8 cellular contexts compared by ENCODE assay signal in genomic region chr22:31344369-31345330, GRCh38. TPM values are rescaled to one million over a fixed set of nuclear protein-coding genes. Genes with fewer than 3 reads are reported as not detected.
DNase-seq lines count a peak whose midpoint lies in the region; ATAC-seq, FAIRE-seq and TF ChIP-seq lines count a peak whose summit lies in the region.

No MANE protein-coding gene starts in this region.

- H3K4me3 Mint-ChIP-seq in neural crest cell, result peak overlapping the region; percentile 98

- intact Hi-C loops in esophagus muscularis mucosa (cut with DNase I), result loop anchor here (5.0 to 10.0 kb wide), 2 partner anchors 52 to 280 kb away; partner anchors contain the start of gene PIK3IP1

- TF ChIP-seq CTCF in A549 (IDR thresholded peaks at IDR 0.05), result no peak
- TF ChIP-seq CTCF in HL-60 (IDR thresholded peaks at IDR 0.05; ENCODE audit: insufficient read depth, low read length), result no peak
- TF ChIP-seq CTCF in esophagus muscularis mucosa (IDR thresholded peaks at IDR 0.05), result no peak
- no peak for TF ChIP-seq CTCF in neural crest cell (conservative IDR thresholded peaks at IDR 0.05)

- POLR2A ChIA-PET in A549 (lab: Yijun Ruan, JAX), result no interaction called here

- H3K27ac Mint-ChIP-seq in neural crest cell (ENCODE audit: unreplicated experiment), result peak overlapping the region; percentile 99

- DNase-seq in A549 (ENCODE audit: low read depth in 1 of 2, low spot score in 1 of 2) (no peak), HL-60 (ENCODE audit: low read depth in 1 of 2, low spot score in 1 of 2) (peak; percentile 50 to 54), esophagus muscularis mucosa (ENCODE audit: extremely low spot score) (no peak), neural crest cell (ENCODE audit: low read depth, low spot score) (no peak), mesenteric fat pad (ENCODE audit: low spot score) (no peak), NCI-H2227 treated with DMSO at 0.1 percent for 48 hours (lab: John Stamatoyannopoulos, UW) (no peak)
- peak; percentile 79 for DNase-seq in activated CD8-positive, alpha-beta memory T cell treated with anti-CD3 and anti-CD28 coated beads for 24 hours

- H3K9me3 Mint-ChIP-seq in neural crest cell, result no peaks in the 10 kb centered on the region

- TF ChIP-seq EP300 in A549 (IDR thresholded peaks at IDR 0.05) (no peak), esophagus muscularis mucosa (IDR thresholded peaks at IDR 0.05) (no peak)

- CTCF ChIA-PET in A549 (lab: Yijun Ruan, JAX), result interaction anchor here (0.6 to 2.0 kb wide), 7 partner anchors 10 to 52 kb away, joined by 3 to 6 read pairs (median 4); partner anchors contain the start of gene PIK3IP1

- 86% methylated on average over 32 of the region's 46 CpGs for WGBS in A549 (ENCODE audit: missing lambda C conversion rate)
- 64% methylated on average over 10 of the region's 46 CpGs for WGBS in esophagus muscularis mucosa

- H3K4me3 ChIP-seq in A549, result peak overlapping the region; percentile 73
- H3K4me3 ChIP-seq in HL-60 (replicated peaks; ENCODE audit: insufficient read depth, low read length), result peak overlapping the region; percentile 76
- H3K4me3 ChIP-seq in esophagus muscularis mucosa, result peak overlapping the region; percentile 57 to 79 (median 70)

- H3K4me1 ChIP-seq in A549 (peaks cover 29% of the 10 kb centered on the region), esophagus muscularis mucosa (peaks cover 42 to 79% (median 58%) of the 10 kb centered on the region in 4 donors)

- H3K27me3 ChIP-seq in HL-60 (ENCODE audit: insufficient read depth, poor library complexity, severe bottlenecking), result no peaks in the 10 kb centered on the region
- no peaks in the 10 kb centered on the region for H3K27me3 ChIP-seq in esophagus muscularis mucosa

- H3K4me2 ChIP-seq in A549, result peak overlapping the region; percentile 89

- H3K27me3 Mint-ChIP-seq in neural crest cell (ENCODE audit: low read depth), result peaks cover 5% of the 10 kb centered on the region

- no peak for TF ChIP-seq RAD21 in A549 (conservative IDR thresholded peaks at IDR 0.05 in 1 of 2, IDR thresholded peaks at IDR 0.05 in 1 of 2)

- FAIRE-seq in A549 (lab: Jason Lieb, UNC), result no peak

- ATAC-seq in A549 (no peak), GM18511 (IDR thresholded peaks at IDR 0.05; ENCODE audit: unreplicated experiment) (no peak)

- H3K27ac ChIP-seq in A549, result peak overlapping the region in 1 of 2 experiments; percentile 100; a peak in 3 of 6 replicates
- H3K27ac ChIP-seq in HL-60 (replicated peaks), result peak overlapping the region; percentile 75
- H3K27ac ChIP-seq in esophagus muscularis mucosa (replicated peaks in 1 of 4), result peak overlapping the region; percentile 82 to 88 (median 86)

- TF ChIP-seq POLR2A in A549 (IDR thresholded peaks at IDR 0.05; ENCODE audit: low read length) (no peak), esophagus muscularis mucosa (IDR thresholded peaks at IDR 0.05; ENCODE audit: low read depth) (no peak)

- H3K4me1 Mint-ChIP-seq in neural crest cell, result peaks cover 64% of the 10 kb centered on the region

- H3K36me3 ChIP-seq in esophagus muscularis mucosa, result peaks cover 3 to 39% (median 35%) of the 10 kb centered on the region in 4 donors

- H3K36me3 Mint-ChIP-seq in neural crest cell (ENCODE audit: low read depth), result peaks cover 13% of the 10 kb centered on the region

- H3K9me3 ChIP-seq in A549, result no peaks in the 10 kb centered on the region
- H3K9me3 ChIP-seq in esophagus muscularis mucosa, result no peaks in the 10 kb centered on the region

TF ChIP-seq in A549, 52 proteins besides CTCF, POLR2A, EP300 and RAD21:
- TF ChIP-seq REST (IDR thresholded peaks at IDR 0.05), result no peak
- TF ChIP-seq SREBF2 (IDR thresholded peaks at IDR 0.05), result no peak
- no peak for TF ChIP-seq CBX2 (IDR thresholded peaks at IDR 0.05; ENCODE audit: borderline replicate concordance, low read depth)
- TF ChIP-seq HEYL (CRISPR knock-in tag; IDR thresholded peaks at IDR 0.05), result no peak
- TF ChIP-seq SMC3 (IDR thresholded peaks at IDR 0.05), result no peak
- no peak for TF ChIP-seq NR3C1 (IDR thresholded peaks at IDR 0.05)
- no peak for TF ChIP-seq PHF8 (IDR thresholded peaks at IDR 0.05; ENCODE audit: borderline replicate concordance, low read depth)
- TF ChIP-seq MAX (IDR thresholded peaks at IDR 0.05), result no peak
- no peak for TF ChIP-seq RNF2 (IDR thresholded peaks at IDR 0.05; ENCODE audit: borderline replicate concordance, low read depth)
- no peak for TF ChIP-seq EHF (CRISPR knock-in tag; IDR thresholded peaks at IDR 0.05)
- no peak for TF ChIP-seq ELK1 (IDR thresholded peaks at IDR 0.05; ENCODE audit: low read depth, low read length)
- no peak for TF ChIP-seq ZSCAN20 (CRISPR knock-in tag; IDR thresholded peaks at IDR 0.05)
- TF ChIP-seq ESRRA (IDR thresholded peaks at IDR 0.05; ENCODE audit: borderline replicate concordance, low read length), result no peak
TF ChIP-seq in A549: peak in this region for 0.

RNA-seq across cellular contexts. Expression of gene PATZ1, which starts 1.5 kb away (rescaled TPM):
- 16.4 and 18.6 TPM in 2 replicates for polyA plus RNA-seq in A549 (2011; rRNA removed)
- 14.0 and 19.8 TPM in 2 replicates for polyA plus RNA-seq in A549 (2012; cell fraction: cytosol; rRNA removed)
- 34.1 and 37.2 TPM in 2 replicates for polyA plus RNA-seq in A549 (2012; cell fraction: nucleus; rRNA removed)
- 15.4 to 19.3 TPM (median 18.2 TPM) in 3 replicates for polyA plus RNA-seq in A549 (2017; fragmentation: RNase III; extraction: RNeasy Plus Mini Kit Qiagen cat#74134 plus additional on column Dnase treatment)
- polyA minus RNA-seq in A549 (2011; rRNA and poly(A)+ RNA removed), result 39.3 and 43.8 TPM in 2 replicates
- 10 to 100 TPM; 12.9 to 20.6 (median 17.0) TPM for total RNA-seq in esophagus muscularis mucosa
- total RNA-seq in neural crest cell, result 104 and 105 TPM in 2 replicates
- total RNA-seq in mesenteric fat pad, result 13.3 TPM

RNA-seq across cellular contexts. Expression of gene PIK3IP1, which starts 52.4 kb away (rescaled TPM):
- polyA plus RNA-seq in A549 (2011; rRNA removed) (1.4 and 1.6 TPM in 2 replicates), A549 (2017; fragmentation: RNase III; extraction: RNeasy Plus Mini Kit Qiagen cat#74134 plus additional on column Dnase treatment) (0.90 to 1.1 TPM (median 0.93 TPM) in 3 replicates)
- polyA plus RNA-seq in A549 (2012; cell fraction: cytosol; rRNA removed), result 0.45 and 0.49 TPM in 2 replicates
- polyA plus RNA-seq in A549 (2012; cell fraction: nucleus; rRNA removed), result 1.0 and 1.3 TPM in 2 replicates
- 1.1 and 1.4 TPM in 2 replicates for polyA minus RNA-seq in A549 (2011; rRNA and poly(A)+ RNA removed)
- total RNA-seq in esophagus muscularis mucosa (10 to 100 TPM; 34.5 to 49.1 (median 39.8) TPM), neural crest cell (1.8 and 2.3 TPM in 2 replicates), mesenteric fat pad (19.8 TPM)

RNA-seq across cellular contexts. Expression of gene DRG1, which starts 54.8 kb away (rescaled TPM):
- polyA plus RNA-seq in A549 (2011; rRNA removed) (76.1 and 77.5 TPM in 2 replicates), A549 (2017; fragmentation: RNase III; extraction: RNeasy Plus Mini Kit Qiagen cat#74134 plus additional on column Dnase treatment) (87.9 to 90.4 TPM (median 89.7 TPM) in 3 replicates)
- polyA plus RNA-seq in A549 (2012; cell fraction: cytosol; rRNA removed), result 38.4 and 40.1 TPM in 2 replicates
- 15.7 and 22.3 TPM in 2 replicates for polyA plus RNA-seq in A549 (2012; cell fraction: nucleus; rRNA removed)
- polyA minus RNA-seq in A549 (2011; rRNA and poly(A)+ RNA removed), result 30.1 and 47.2 TPM in 2 replicates
- total RNA-seq in esophagus muscularis mucosa (10 to 100 TPM; 38.3 to 61.0 (median 53.0) TPM), neural crest cell (80.5 and 84.1 TPM in 2 replicates), mesenteric fat pad (64.7 TPM)

Comparison
In these comparisons a context has a peak if more than half of its experiments do, and no peak if none do; other contexts are left out.
1. DNase-seq: peak in HL-60 (2 of 2) and activated CD8-positive, alpha-beta memory T cell treated with anti-CD3 and anti-CD28 coated beads for 24 hours (single experiment); none in A549 (0 of 2), esophagus muscularis mucosa (single experiment), neural crest cell (single experiment), mesenteric fat pad (single experiment) and NCI-H2227 treated with DMSO at 0.1 percent for 48 hours (single experiment).
2. Peak in every context shown above with its lines, with median percentiles within 50 percentile points of each other: H3K4me3 ChIP-seq.